In genomic region chr12:33187409-33187808, GRCh38 we compare ENCODE assay signal across 27 cellular contexts.
"Had no signal": no experiment of that assay in that cellular context is flagged by ENCODE, and none has a peak within 500 bp of the region (broad histone marks: within the 10 kb centered on the region; RNA-seq: fewer than 3 reads in every experiment).

No MANE protein-coding gene starts in this region.

- H3K4me1 ChIP-seq: colonic mucosa had no signal

- FAIRE-seq: astrocyte, endometrium, endothelial cell of umbilical vein had no signal

- DNase-seq: activated CD4-positive, alpha-beta memory T cell treated with anti-CD3 and anti-CD28 coated beads, Interleukin-2, amount 10 ng/mL, durations not matched to agents 7 days and 5 days; activated CD4-positive, alpha-beta T cell treated with anti-CD3 and anti-CD28 coated beads for 4 hours; activated CD4-positive, alpha-beta T cell treated with anti-CD3 and anti-CD28 coated beads, Interleukin-2, amount 10 ng/mL, durations not matched to agents 7 days and 5 days; activated CD4-positive, alpha-beta T cell treated with anti-CD3 and anti-CD28 coated beads, Interleukin-2, amount 50 U/mL, for 4 hours; activated CD4-positive, CD25-positive, alpha-beta regulatory T cell; activated CD4-positive, CD25-positive, alpha-beta regulatory T cell treated with anti-CD3 and anti-CD28 coated beads, Interleukin-2, amount 50 U/mL, for 72 hours; activated CD8-positive, alpha-beta memory T cell treated with anti-CD3 and anti-CD28 coated beads, Interleukin-2, amount 50 U/mL, for 48 hours; activated gamma-delta T cell; activated naive CD4-positive, alpha-beta T cell; activated naive CD4-positive, alpha-beta T cell treated with anti-CD3 and anti-CD28 coated beads, Interleukin-2, amount 10 ng/mL, durations not matched to agents 7 days and 5 days; activated T-cell treated with anti-CD3 and anti-CD28 coated beads for 4 hours; activated T-cell treated with anti-CD3 and anti-CD28 coated beads, Interleukin-2, amount 50 U/mL, for 24 hours; activated T-cell treated with anti-CD3 and anti-CD28 coated beads, Interleukin-2, amount 50 U/mL, for 72 hours; amniotic stem cell; anterior cingulate cortex; brain microvascular endothelial cell; caudate nucleus; colonic mucosa; effector CD8-positive, alpha-beta T cell; foreskin fibroblast; head of caudate nucleus; hippocampal formation; T-helper 2 cell had no signal

- H3K4me3 ChIP-seq: colonic mucosa had no signal

- H3K27me3 ChIP-seq: brain microvascular endothelial cell, colonic mucosa had no signal

- ATAC-seq: activated T-cell treated with anti-CD3 and anti-CD28 coated beads, Interleukin-2, amount 50 U/mL, for 72 hours; esophagus mucosa had no signal

- H3K9me3 ChIP-seq: colonic mucosa had no signal

- H3K36me3 ChIP-seq: brain microvascular endothelial cell, colonic mucosa had no signal

- H3K27ac ChIP-seq: brain microvascular endothelial cell, colonic mucosa had no signal
